Comparison of ENCODE assay signal across 1 cellular context in the genomic region with DNA sequence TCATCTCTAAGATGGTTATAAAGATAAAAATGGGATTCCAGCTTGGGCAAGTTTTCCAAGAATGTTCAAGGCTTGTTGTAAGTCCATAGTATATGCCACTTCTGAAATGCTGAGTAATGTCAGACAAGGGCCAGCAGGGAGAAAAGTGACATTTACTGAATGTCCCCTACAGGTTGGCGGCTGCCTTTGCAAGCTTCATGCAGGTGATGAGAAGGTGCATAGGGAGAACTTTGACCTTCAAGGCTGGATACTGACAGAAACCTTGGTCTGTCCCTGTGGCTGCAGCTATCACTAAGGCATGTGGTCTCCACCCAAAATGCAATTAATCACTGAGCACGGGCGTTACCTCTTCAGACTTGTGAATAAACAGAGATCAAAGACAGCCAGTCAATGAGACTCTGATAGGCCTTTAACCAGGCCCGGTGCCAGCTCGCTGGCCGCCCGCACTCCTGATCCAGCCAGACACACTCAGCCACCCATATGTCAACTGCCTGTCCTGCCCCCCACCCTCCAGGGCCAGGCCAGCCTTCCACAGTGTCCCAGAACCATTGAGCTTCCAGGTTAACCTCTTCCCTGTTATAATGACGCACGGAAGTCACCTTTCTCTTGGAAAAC.
A peak's percentile ranks its signal among the peaks of the same experiment; 100 is the strongest.
TF ChIP-seq lines count a peak whose summit lies in the region.

No MANE protein-coding gene starts in this region.

TF ChIP-seq in HepG2, 621 proteins besides CTCF, POLR2A, EP300 and RAD21 (continued from another document and continues in another):
- TF ChIP-seq, protein P1, sequence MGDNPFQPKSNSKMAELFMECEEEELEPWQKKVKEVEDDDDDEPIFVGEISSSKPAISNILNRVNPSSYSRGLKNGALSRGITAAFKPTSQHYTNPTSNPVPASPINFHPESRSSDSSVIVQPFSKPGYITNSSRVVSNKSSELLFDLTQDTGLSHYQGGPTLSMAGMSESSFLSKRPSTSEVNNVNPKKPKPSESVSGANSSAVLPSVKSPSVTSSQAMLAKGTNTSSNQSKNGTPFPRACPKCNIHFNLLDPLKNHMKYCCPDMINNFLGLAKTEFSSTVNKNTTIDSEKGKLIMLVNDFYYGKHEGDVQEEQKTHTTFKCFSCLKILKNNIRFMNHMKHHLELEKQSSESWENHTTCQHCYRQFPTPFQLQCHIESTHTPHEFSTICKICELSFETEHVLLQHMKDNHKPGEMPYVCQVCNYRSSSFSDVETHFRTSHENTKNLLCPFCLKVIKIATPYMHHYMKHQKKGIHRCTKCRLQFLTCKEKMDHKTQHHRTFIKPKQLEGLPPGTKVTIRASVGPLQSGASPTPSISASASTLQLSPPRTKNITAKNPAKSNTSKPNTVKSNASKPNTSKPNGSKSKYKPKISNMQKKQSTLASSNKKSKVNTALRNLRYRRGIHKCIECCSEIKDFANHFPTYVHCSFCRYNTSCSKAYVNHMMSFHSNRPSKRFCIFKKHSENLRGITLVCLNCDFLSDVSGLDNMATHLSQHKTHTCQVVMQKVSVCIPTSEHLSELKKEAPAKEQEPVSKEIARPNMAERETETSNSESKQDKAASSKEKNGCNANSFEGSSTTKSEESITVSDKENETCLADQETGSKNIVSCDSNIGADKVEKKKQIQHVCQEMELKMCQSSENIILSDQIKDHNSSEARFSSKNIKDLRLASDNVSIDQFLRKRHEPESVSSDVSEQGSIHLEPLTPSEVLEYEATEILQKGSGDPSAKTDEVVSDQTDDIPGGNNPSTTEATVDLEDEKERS (CRISPR knock-in tag; IDR thresholded peaks at IDR 0.05): no peak
- TF ChIP-seq, protein P2, sequence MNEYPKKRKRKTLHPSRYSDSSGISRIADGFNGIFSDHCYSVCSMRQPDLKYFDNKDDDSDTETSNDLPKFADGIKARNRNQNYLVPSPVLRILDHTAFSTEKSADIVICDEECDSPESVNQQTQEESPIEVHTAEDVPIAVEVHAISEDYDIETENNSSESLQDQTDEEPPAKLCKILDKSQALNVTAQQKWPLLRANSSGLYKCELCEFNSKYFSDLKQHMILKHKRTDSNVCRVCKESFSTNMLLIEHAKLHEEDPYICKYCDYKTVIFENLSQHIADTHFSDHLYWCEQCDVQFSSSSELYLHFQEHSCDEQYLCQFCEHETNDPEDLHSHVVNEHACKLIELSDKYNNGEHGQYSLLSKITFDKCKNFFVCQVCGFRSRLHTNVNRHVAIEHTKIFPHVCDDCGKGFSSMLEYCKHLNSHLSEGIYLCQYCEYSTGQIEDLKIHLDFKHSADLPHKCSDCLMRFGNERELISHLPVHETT (CRISPR knock-in tag; conservative IDR thresholded peaks at IDR 0.05): no peak
- TF ChIP-seq MEIS2 (CRISPR knock-in tag; IDR thresholded peaks at IDR 0.05) (no peak; the same call in 1 of the 2 replicates), ZNF792 (CRISPR knock-in tag; IDR thresholded peaks at IDR 0.05) (peak; percentile 87), RFX5 (IDR thresholded peaks at IDR 0.05; ENCODE audit: low read depth, low read length) (no peak), KLF9 (CRISPR knock-in tag; IDR thresholded peaks at IDR 0.05; ENCODE audit: low read depth) (no peak), FLYWCH1 (CRISPR knock-in tag; IDR thresholded peaks at IDR 0.05) (no peak), ARHGAP35 (CRISPR knock-in tag; IDR thresholded peaks at IDR 0.05; ENCODE audit: borderline replicate concordance) (no peak), ZNF644 (CRISPR knock-in tag; IDR thresholded peaks at IDR 0.05; ENCODE audit: low read depth) (peak; percentile 51; the same call in 1 of the 2 replicates), SRF (IDR thresholded peaks at IDR 0.05; ENCODE audit: low read depth, low read length) (no peak), TEAD3 (CRISPR knock-in tag; optimal IDR thresholded peaks at IDR 0.05; ENCODE audit: borderline replicate concordance) (peak; percentile 25), ZSCAN25 (CRISPR knock-in tag; IDR thresholded peaks at IDR 0.05) (no peak), HNRNPLL (IDR thresholded peaks at IDR 0.05; ENCODE audit: low read depth, low read length, poor library complexity, severe bottlenecking) (no peak), NCOA1 (CRISPR knock-in tag; IDR thresholded peaks at IDR 0.05) (no peak), NFRKB (IDR thresholded peaks at IDR 0.05) (no peak), ZNF83 (CRISPR knock-in tag; IDR thresholded peaks at IDR 0.05; ENCODE audit: borderline replicate concordance) (no peak), ELF4 (CRISPR knock-in tag; IDR thresholded peaks at IDR 0.05; ENCODE audit: borderline replicate concordance) (no peak), HMG20B (CRISPR knock-in tag; conservative IDR thresholded peaks at IDR 0.05) (peak; percentile 67; the same call in 1 of the 2 replicates), HDAC2 (CRISPR knock-in tag; IDR thresholded peaks at IDR 0.05) (peak; percentile 61), ZNF446 (CRISPR knock-in tag; IDR thresholded peaks at IDR 0.05) (no peak), SALL2 (CRISPR knock-in tag; IDR thresholded peaks at IDR 0.05) (no peak), SP5 (CRISPR knock-in tag; IDR thresholded peaks at IDR 0.05; ENCODE audit: borderline replicate concordance, low read depth) (peak; percentile 84), RXRA (CRISPR knock-in tag; IDR thresholded peaks at IDR 0.05) (peak; percentile 78; the same call in 1 of the 2 replicates), ZSCAN20 (CRISPR knock-in tag; IDR thresholded peaks at IDR 0.05; ENCODE audit: borderline replicate concordance) (no peak), FOXJ3 (CRISPR knock-in tag; IDR thresholded peaks at IDR 0.05; ENCODE audit: borderline replicate concordance) (0 out of 2 replicates have a peak, but pooled peaks have one; percentile 44), REPIN1 (CRISPR knock-in tag; IDR thresholded peaks at IDR 0.05; ENCODE audit: borderline replicate concordance, low read depth) (peak; percentile 41; the same call in 1 of the 2 replicates), GTF3A (CRISPR knock-in tag; conservative IDR thresholded peaks at IDR 0.05) (no peak), POGZ (CRISPR knock-in tag; IDR thresholded peaks at IDR 0.05) (peak; percentile 39; the same call in 1 of the 2 replicates), ZNF143 (CRISPR knock-in tag; IDR thresholded peaks at IDR 0.05) (peak; percentile 42; the same call in 1 of the 2 replicates), ZFP62 (CRISPR knock-in tag; IDR thresholded peaks at IDR 0.05) (no peak), PHB2 (IDR thresholded peaks at IDR 0.05; ENCODE audit: partially characterized antibody) (no peak), NR2F2 (IDR thresholded peaks at IDR 0.05; ENCODE audit: borderline replicate concordance, low read depth) (peak; percentile 43; the same call in 1 of the 2 replicates), IRF2 (CRISPR knock-in tag; IDR thresholded peaks at IDR 0.05) (no peak), KLF6 (CRISPR knock-in tag; IDR thresholded peaks at IDR 0.05) (no peak), HHEX (CRISPR knock-in tag; IDR thresholded peaks at IDR 0.05) (peak; percentile 50; the same call in 1 of the 2 replicates), NFIC (IDR thresholded peaks at IDR 0.05; ENCODE audit: low read length) (peak; percentile 49; the same call in 1 of the 2 replicates), ZBTB7A (CRISPR knock-in tag; IDR thresholded peaks at IDR 0.05) (no peak), MLLT10 (CRISPR knock-in tag; IDR thresholded peaks at IDR 0.05) (no peak)
- TF ChIP-seq, protein P3, sequence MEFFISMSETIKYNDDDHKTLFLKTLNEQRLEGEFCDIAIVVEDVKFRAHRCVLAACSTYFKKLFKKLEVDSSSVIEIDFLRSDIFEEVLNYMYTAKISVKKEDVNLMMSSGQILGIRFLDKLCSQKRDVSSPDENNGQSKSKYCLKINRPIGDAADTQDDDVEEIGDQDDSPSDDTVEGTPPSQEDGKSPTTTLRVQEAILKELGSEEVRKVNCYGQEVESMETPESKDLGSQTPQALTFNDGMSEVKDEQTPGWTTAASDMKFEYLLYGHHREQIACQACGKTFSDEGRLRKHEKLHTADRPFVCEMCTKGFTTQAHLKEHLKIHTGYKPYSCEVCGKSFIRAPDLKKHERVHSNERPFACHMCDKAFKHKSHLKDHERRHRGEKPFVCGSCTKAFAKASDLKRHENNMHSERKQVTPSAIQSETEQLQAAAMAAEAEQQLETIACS (CRISPR knock-in tag; IDR thresholded peaks at IDR 0.05): no peak
- TF ChIP-seq, protein P4, sequence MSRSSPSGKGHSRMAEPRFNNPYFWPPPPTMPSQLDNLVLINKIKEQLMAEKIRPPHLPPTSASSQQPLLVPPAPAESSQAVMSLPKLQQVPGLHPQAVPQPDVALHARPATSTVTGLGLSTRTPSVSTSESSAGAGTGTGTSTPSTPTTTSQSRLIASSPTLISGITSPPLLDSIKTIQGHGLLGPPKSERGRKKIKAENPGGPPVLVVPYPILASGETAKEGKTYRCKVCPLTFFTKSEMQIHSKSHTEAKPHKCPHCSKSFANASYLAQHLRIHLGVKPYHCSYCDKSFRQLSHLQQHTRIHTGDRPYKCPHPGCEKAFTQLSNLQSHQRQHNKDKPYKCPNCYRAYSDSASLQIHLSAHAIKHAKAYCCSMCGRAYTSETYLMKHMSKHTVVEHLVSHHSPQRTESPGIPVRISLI (CRISPR knock-in tag; IDR thresholded peaks at IDR 0.05; ENCODE audit: borderline replicate concordance): no peak
- TF ChIP-seq, protein P5, sequence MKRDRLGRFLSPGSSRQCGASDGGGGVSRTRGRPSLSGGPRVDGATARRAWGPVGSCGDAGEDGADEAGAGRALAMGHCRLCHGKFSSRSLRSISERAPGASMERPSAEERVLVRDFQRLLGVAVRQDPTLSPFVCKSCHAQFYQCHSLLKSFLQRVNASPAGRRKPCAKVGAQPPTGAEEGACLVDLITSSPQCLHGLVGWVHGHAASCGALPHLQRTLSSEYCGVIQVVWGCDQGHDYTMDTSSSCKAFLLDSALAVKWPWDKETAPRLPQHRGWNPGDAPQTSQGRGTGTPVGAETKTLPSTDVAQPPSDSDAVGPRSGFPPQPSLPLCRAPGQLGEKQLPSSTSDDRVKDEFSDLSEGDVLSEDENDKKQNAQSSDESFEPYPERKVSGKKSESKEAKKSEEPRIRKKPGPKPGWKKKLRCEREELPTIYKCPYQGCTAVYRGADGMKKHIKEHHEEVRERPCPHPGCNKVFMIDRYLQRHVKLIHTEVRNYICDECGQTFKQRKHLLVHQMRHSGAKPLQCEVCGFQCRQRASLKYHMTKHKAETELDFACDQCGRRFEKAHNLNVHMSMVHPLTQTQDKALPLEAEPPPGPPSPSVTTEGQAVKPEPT (CRISPR knock-in tag; IDR thresholded peaks at IDR 0.05; ENCODE audit: low read depth): peak; percentile 65; the same call in 1 of the 2 replicates
- TF ChIP-seq, protein P6, sequence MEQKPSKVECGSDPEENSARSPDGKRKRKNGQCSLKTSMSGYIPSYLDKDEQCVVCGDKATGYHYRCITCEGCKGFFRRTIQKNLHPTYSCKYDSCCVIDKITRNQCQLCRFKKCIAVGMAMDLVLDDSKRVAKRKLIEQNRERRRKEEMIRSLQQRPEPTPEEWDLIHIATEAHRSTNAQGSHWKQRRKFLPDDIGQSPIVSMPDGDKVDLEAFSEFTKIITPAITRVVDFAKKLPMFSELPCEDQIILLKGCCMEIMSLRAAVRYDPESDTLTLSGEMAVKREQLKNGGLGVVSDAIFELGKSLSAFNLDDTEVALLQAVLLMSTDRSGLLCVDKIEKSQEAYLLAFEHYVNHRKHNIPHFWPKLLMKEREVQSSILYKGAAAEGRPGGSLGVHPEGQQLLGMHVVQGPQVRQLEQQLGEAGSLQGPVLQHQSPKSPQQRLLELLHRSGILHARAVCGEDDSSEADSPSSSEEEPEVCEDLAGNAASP (CRISPR knock-in tag; IDR thresholded peaks at IDR 0.05; ENCODE audit: borderline replicate concordance): no peak
- TF ChIP-seq, protein P7, sequence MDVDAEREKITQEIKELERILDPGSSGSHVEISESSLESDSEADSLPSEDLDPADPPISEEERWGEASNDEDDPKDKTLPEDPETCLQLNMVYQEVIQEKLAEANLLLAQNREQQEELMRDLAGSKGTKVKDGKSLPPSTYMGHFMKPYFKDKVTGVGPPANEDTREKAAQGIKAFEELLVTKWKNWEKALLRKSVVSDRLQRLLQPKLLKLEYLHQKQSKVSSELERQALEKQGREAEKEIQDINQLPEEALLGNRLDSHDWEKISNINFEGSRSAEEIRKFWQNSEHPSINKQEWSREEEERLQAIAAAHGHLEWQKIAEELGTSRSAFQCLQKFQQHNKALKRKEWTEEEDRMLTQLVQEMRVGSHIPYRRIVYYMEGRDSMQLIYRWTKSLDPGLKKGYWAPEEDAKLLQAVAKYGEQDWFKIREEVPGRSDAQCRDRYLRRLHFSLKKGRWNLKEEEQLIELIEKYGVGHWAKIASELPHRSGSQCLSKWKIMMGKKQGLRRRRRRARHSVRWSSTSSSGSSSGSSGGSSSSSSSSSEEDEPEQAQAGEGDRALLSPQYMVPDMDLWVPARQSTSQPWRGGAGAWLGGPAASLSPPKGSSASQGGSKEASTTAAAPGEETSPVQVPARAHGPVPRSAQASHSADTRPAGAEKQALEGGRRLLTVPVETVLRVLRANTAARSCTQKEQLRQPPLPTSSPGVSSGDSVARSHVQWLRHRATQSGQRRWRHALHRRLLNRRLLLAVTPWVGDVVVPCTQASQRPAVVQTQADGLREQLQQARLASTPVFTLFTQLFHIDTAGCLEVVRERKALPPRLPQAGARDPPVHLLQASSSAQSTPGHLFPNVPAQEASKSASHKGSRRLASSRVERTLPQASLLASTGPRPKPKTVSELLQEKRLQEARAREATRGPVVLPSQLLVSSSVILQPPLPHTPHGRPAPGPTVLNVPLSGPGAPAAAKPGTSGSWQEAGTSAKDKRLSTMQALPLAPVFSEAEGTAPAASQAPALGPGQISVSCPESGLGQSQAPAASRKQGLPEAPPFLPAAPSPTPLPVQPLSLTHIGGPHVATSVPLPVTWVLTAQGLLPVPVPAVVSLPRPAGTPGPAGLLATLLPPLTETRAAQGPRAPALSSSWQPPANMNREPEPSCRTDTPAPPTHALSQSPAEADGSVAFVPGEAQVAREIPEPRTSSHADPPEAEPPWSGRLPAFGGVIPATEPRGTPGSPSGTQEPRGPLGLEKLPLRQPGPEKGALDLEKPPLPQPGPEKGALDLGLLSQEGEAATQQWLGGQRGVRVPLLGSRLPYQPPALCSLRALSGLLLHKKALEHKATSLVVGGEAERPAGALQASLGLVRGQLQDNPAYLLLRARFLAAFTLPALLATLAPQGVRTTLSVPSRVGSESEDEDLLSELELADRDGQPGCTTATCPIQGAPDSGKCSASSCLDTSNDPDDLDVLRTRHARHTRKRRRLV (CRISPR knock-in tag; IDR thresholded peaks at IDR 0.05): 0 out of 2 replicates have a peak, but pooled peaks have one; percentile 67
- TF ChIP-seq, protein P8, sequence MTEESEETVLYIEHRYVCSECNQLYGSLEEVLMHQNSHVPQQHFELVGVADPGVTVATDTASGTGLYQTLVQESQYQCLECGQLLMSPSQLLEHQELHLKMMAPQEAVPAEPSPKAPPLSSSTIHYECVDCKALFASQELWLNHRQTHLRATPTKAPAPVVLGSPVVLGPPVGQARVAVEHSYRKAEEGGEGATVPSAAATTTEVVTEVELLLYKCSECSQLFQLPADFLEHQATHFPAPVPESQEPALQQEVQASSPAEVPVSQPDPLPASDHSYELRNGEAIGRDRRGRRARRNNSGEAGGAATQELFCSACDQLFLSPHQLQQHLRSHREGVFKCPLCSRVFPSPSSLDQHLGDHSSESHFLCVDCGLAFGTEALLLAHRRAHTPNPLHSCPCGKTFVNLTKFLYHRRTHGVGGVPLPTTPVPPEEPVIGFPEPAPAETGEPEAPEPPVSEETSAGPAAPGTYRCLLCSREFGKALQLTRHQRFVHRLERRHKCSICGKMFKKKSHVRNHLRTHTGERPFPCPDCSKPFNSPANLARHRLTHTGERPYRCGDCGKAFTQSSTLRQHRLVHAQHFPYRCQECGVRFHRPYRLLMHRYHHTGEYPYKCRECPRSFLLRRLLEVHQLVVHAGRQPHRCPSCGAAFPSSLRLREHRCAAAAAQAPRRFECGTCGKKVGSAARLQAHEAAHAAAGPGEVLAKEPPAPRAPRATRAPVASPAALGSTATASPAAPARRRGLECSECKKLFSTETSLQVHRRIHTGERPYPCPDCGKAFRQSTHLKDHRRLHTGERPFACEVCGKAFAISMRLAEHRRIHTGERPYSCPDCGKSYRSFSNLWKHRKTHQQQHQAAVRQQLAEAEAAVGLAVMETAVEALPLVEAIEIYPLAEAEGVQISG (CRISPR knock-in tag; IDR thresholded peaks at IDR 0.05): no peak
